15 cellular contexts compared by ENCODE assay signal in the genomic region with DNA sequence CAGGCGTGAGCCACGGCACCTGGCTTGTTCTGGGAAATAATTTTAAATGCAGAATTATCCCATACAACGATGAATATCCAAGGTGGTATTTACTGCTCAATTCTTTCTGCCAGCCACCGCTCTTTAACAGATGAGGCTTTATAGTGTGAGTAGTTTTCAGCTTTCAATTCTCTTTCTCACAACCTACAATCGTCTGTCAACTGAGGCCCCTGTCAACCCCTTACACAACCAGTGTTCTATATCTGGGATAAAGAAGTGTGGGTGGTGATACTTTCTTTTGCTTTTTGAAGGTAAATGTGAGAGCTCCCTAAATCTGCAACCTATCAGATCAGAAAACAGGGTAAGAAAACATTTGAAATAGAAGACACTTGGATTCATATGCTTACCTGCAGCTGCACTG. TPM values are rescaled to one million over a fixed set of nuclear protein-coding genes. Genes with fewer than 3 reads are reported as not detected.
DNase-seq lines count a peak whose midpoint lies in the region; ATAC-seq lines count a peak whose summit lies in the region.
"Had no signal": no experiment of that assay in that cellular context is flagged by ENCODE, and none has a peak within 500 bp of the region (broad histone marks: within the 10 kb centered on the region; RNA-seq: fewer than 3 reads in every experiment).

No MANE protein-coding gene starts in this region.

- peaks cover 61% of the 10 kb centered on the region for H3K4me1 Mint-ChIP-seq in activated T-cell treated with anti-CD3 and anti-CD28 coated beads, Interleukin-2, amount 50 U/mL, for 4 hours (ENCODE audit: low read depth)
- peaks cover 73% of the 10 kb centered on the region for H3K4me1 Mint-ChIP-seq in stimulated activated naive CD8-positive, alpha-beta T cell treated with anti-CD3 and anti-CD28 coated beads, Interleukin-15, Interleukin-2, amounts not matched to agents 100 ng/mL and 50 ng/mL, for 24 hours (ENCODE audit: low read depth)

- DNase-seq in activated T-cell treated with anti-CD3 and anti-CD28 coated beads, Interleukin-2, amount 50 U/mL, for 4 hours = no peak
- DNase-seq in activated T-cell treated with anti-CD3 and anti-CD28 coated beads, Interleukin-2, amount 50 U/mL, for 1 hour = no peak
- DNase-seq in activated naive CD4-positive, alpha-beta T cell treated with anti-CD3 and anti-CD28 coated beads, Interleukin-2, amount 50 U/mL, for 72 hours (ENCODE audit: low spot score in 2 of 2) = no peak
- no peak for DNase-seq in left lobe of liver (ENCODE audit: low spot score)
- DNase-seq: MG63; NCI-H69; RPMI8226; stimulated activated naive CD4-positive, alpha-beta T cell had no signal

- H3K4me3 Mint-ChIP-seq in activated T-cell treated with anti-CD3 and anti-CD28 coated beads, Interleukin-2, amount 50 U/mL, for 4 hours = peak overlapping the region; percentile 67
- no peak overlapping the region for H3K4me3 Mint-ChIP-seq in stimulated activated naive CD8-positive, alpha-beta T cell treated with anti-CD3 and anti-CD28 coated beads, Interleukin-15, Interleukin-2, amounts not matched to agents 100 ng/mL and 50 ng/mL, for 24 hours

- H3K27me3 Mint-ChIP-seq in activated T-cell treated with anti-CD3 and anti-CD28 coated beads, Interleukin-2, amount 50 U/mL, for 4 hours (ENCODE audit: low read depth) = no peaks in the 10 kb centered on the region
- no peaks in the 10 kb centered on the region for H3K27me3 Mint-ChIP-seq in stimulated activated naive CD8-positive, alpha-beta T cell treated with anti-CD3 and anti-CD28 coated beads, Interleukin-15, Interleukin-2, amounts not matched to agents 100 ng/mL and 50 ng/mL, for 24 hours

- peaks cover 18% of the 10 kb centered on the region for H3K36me3 Mint-ChIP-seq in activated T-cell treated with anti-CD3 and anti-CD28 coated beads, Interleukin-2, amount 50 U/mL, for 4 hours (ENCODE audit: insufficient read depth)
- H3K36me3 Mint-ChIP-seq in activated naive CD4-positive, alpha-beta T cell treated with anti-CD3 and anti-CD28 coated beads, Interleukin-2, amount 50 U/mL, for 72 hours = peaks cover under 1 to 13% of the 10 kb centered on the region in 2 donors
- peaks cover 46% of the 10 kb centered on the region for H3K36me3 Mint-ChIP-seq in stimulated activated naive CD8-positive, alpha-beta T cell treated with anti-CD3 and anti-CD28 coated beads, Interleukin-15, Interleukin-2, amounts not matched to agents 100 ng/mL and 50 ng/mL, for 24 hours (ENCODE audit: low read depth)

- peak overlapping the region; percentile 84 to 96 for H3K27ac Mint-ChIP-seq in activated naive CD4-positive, alpha-beta T cell treated with anti-CD3 and anti-CD28 coated beads, Interleukin-2, amount 50 U/mL, for 72 hours
- H3K27ac Mint-ChIP-seq in stimulated activated naive CD8-positive, alpha-beta T cell treated with anti-CD3 and anti-CD28 coated beads, Interleukin-15, Interleukin-2, amounts not matched to agents 100 ng/mL and 50 ng/mL, for 24 hours = peak overlapping the region; percentile 84

- ATAC-seq in activated T-cell treated with anti-CD3 and anti-CD28 coated beads, Interleukin-2, amount 50 U/mL, for 4 hours = peak; percentile 76 to 80
- peak; percentile 42 for ATAC-seq in HG02571 (IDR thresholded peaks at IDR 0.05; ENCODE audit: unreplicated experiment)
- ATAC-seq in activated naive CD4-positive, alpha-beta T cell treated with anti-CD3 and anti-CD28 coated beads, Interleukin-2, amount 50 U/mL, for 72 hours = peak; percentile 59 to 78
- no peak for ATAC-seq in left lobe of liver
- no peak for ATAC-seq in GM21717 (IDR thresholded peaks at IDR 0.05; ENCODE audit: unreplicated experiment)
- no peak for ATAC-seq in HG03039 (IDR thresholded peaks at IDR 0.05; ENCODE audit: unreplicated experiment)
- ATAC-seq: esophagus mucosa, HCT116, sciatic nerve had no signal

- no peaks in the 10 kb centered on the region for H3K9me3 Mint-ChIP-seq in activated T-cell treated with anti-CD3 and anti-CD28 coated beads, Interleukin-2, amount 50 U/mL, for 4 hours
- no peaks in the 10 kb centered on the region for H3K9me3 Mint-ChIP-seq in activated naive CD4-positive, alpha-beta T cell treated with anti-CD3 and anti-CD28 coated beads, Interleukin-2, amount 50 U/mL, for 72 hours
- no peaks in the 10 kb centered on the region for H3K9me3 Mint-ChIP-seq in stimulated activated naive CD8-positive, alpha-beta T cell treated with anti-CD3 and anti-CD28 coated beads, Interleukin-15, Interleukin-2, amounts not matched to agents 100 ng/mL and 50 ng/mL, for 24 hours

RNA-seq across cellular contexts. Expression of a gene that starts 22.5 kb away (rescaled TPM):
- total RNA-seq in activated T-cell treated with anti-CD3 and anti-CD28 coated beads, Interleukin-2, amount 50 U/mL, for 4 hours = 10 to 100 TPM; 66.4 to 79.0 (median 74.2) TPM
- total RNA-seq in activated naive CD4-positive, alpha-beta T cell treated with anti-CD3 and anti-CD28 coated beads, Interleukin-2, amount 50 U/mL, for 72 hours = 10 to 100 TPM; 61.1 to 98.9 TPM
- total RNA-seq in left lobe of liver = 57.5 TPM

RNA-seq across cellular contexts. Expression of a gene that starts 53.6 kb away (rescaled TPM):
- total RNA-seq in activated T-cell treated with anti-CD3 and anti-CD28 coated beads, Interleukin-2, amount 50 U/mL, for 4 hours = 10 to 100 TPM; 89.6 to 94.8 (median 93.1) TPM
- total RNA-seq in activated naive CD4-positive, alpha-beta T cell treated with anti-CD3 and anti-CD28 coated beads, Interleukin-2, amount 50 U/mL, for 72 hours = 10 to 100 TPM; 42.1 to 51.9 TPM
- total RNA-seq in left lobe of liver = 8.4 TPM

Comparison
In these comparisons a context has a peak if more than half of its experiments do, and no peak if none do; other contexts are left out.
1. ATAC-seq: peak in activated T-cell treated with anti-CD3 and anti-CD28 coated beads, Interleukin-2, amount 50 U/mL, for 4 hours (2 of 2), HG02571 (single experiment) and activated naive CD4-positive, alpha-beta T cell treated with anti-CD3 and anti-CD28 coated beads, Interleukin-2, amount 50 U/mL, for 72 hours (2 of 2); none in left lobe of liver (single experiment), GM21717 (single experiment) and HG03039 (single experiment).